In genomic region chr3:114152519-114153151, GRCh38 we compare ENCODE assay signal across 8 cellular contexts. TPM values are rescaled to one million over a fixed set of nuclear protein-coding genes. Genes with fewer than 3 reads are reported as not detected.
A peak's percentile ranks its signal among the peaks of the same experiment; 100 is the strongest.
DNase-seq lines count a peak whose midpoint lies in the region; ATAC-seq and TF ChIP-seq lines count a peak whose summit lies in the region.

No MANE protein-coding gene starts in this region.

- H3K4me1 Mint-ChIP-seq in T-helper 17 cell = peaks cover 15% of the 10 kb centered on the region

- H3K4me3 Mint-ChIP-seq in T-helper 17 cell = peak overlapping the region; percentile 72

- H3K9me3 ChIP-seq in T-helper 17 cell (ENCODE audit: control insufficient read depth, low read length, poor library complexity, severe bottlenecking) = no peaks in the 10 kb centered on the region

- peak; percentile 84 for DNase-seq in GM13976 (ENCODE audit: low spot score)
- DNase-seq in NCI-H1694 (lab: John Stamatoyannopoulos, UW) = peak; percentile 85
- peak; percentile 60 to 81 (median 63) for DNase-seq in T-helper 17 cell
- DNase-seq in anterior cingulate cortex (lab: John Stamatoyannopoulos, UW) = peak in 57 of 58 donors; percentile 4 to 83 (median 54)
- peak; percentile 54 for DNase-seq in hepatic stellate cell (ENCODE audit: low spot score)
- DNase-seq in retina = peak; percentile 91
- DNase-seq in GF-D8 (lab: John Stamatoyannopoulos, UW) = no peak

- ATAC-seq in HG02885 (IDR thresholded peaks at IDR 0.05; ENCODE audit: poor library complexity, unreplicated experiment) (peak; percentile 90), T-helper 17 cell (peak; percentile 97)

- H3K27ac Mint-ChIP-seq in T-helper 17 cell = no peak overlapping the region

- TF ChIP-seq CTCF in GM13976 (IDR thresholded peaks at IDR 0.05; ENCODE audit: borderline replicate concordance, control extremely low read depth, extremely low read depth, insufficient read depth, missing control alignments) = peak; percentile 78

- H3K36me3 Mint-ChIP-seq in T-helper 17 cell (ENCODE audit: low read depth) = no peaks in the 10 kb centered on the region

- in situ Hi-C loops in GM13976 (cut with MboI; ENCODE audit: low sequenced_read_pairs, unreplicated experiment) = loop anchor here (25.0 kb wide), 1 partner anchor 660 kb away; no protein-coding TSS in a partner anchor

- H3K27me3 Mint-ChIP-seq in T-helper 17 cell = peaks cover 7% of the 10 kb centered on the region

RNA-seq across cellular contexts. Expression of gene DRD3, which starts 26.2 kb away (rescaled TPM):
- total RNA-seq in T-helper 17 cell = not detected
